Comparison of ENCODE assay signal across 2 cellular contexts in genomic region chr14:92387610-92388009, GRCh38.
TF ChIP-seq lines count a peak whose summit lies in the region.

No MANE protein-coding gene starts in this region.

TF ChIP-seq in IMR-90, 13 proteins besides CTCF, POLR2A, EP300 and RAD21:
- TF ChIP-seq CEBPB (IDR thresholded peaks at IDR 0.05; ENCODE audit: low read depth, low read length) (peak; percentile 11; the same call in 1 of the 2 replicates), FOS (IDR thresholded peaks at IDR 0.05; ENCODE audit: low read depth, low read length) (no peak)

TF ChIP-seq in HepG2, 621 proteins besides CTCF, POLR2A, EP300 and RAD21:
- TF ChIP-seq CEBPB (IDR thresholded peaks at IDR 0.05; ENCODE audit: borderline replicate concordance, low read depth, low read length) (peak; percentile 47; the same call in 1 of the 2 replicates), JARID2 (CRISPR knock-in tag; IDR thresholded peaks at IDR 0.05; ENCODE audit: insufficient replicate concordance) (no peak), HCFC1 (IDR thresholded peaks at IDR 0.05; ENCODE audit: low read depth, low read length) (no peak), RARA (CRISPR knock-in tag; IDR thresholded peaks at IDR 0.05) (no peak), ZNF407 (CRISPR knock-in tag; IDR thresholded peaks at IDR 0.05; ENCODE audit: not compliant biosample characterization) (no peak), ZXDC (CRISPR knock-in tag; IDR thresholded peaks at IDR 0.05) (no peak), IKZF4 (CRISPR knock-in tag; IDR thresholded peaks at IDR 0.05; ENCODE audit: borderline replicate concordance, low read depth, not compliant biosample characterization) (no peak), ZNF569 (CRISPR knock-in tag; IDR thresholded peaks at IDR 0.05; ENCODE audit: borderline replicate concordance) (no peak), FOSL2 (CRISPR knock-in tag; IDR thresholded peaks at IDR 0.05) (peak; percentile 63)
- TF ChIP-seq, protein P1, sequence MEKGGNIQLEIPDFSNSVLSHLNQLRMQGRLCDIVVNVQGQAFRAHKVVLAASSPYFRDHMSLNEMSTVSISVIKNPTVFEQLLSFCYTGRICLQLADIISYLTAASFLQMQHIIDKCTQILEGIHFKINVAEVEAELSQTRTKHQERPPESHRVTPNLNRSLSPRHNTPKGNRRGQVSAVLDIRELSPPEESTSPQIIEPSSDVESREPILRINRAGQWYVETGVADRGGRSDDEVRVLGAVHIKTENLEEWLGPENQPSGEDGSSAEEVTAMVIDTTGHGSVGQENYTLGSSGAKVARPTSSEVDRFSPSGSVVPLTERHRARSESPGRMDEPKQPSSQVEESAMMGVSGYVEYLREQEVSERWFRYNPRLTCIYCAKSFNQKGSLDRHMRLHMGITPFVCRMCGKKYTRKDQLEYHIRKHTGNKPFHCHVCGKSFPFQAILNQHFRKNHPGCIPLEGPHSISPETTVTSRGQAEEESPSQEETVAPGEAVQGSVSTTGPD (CRISPR knock-in tag; IDR thresholded peaks at IDR 0.05) = no peak
